17 cellular contexts compared by ENCODE assay signal in the genomic region with DNA sequence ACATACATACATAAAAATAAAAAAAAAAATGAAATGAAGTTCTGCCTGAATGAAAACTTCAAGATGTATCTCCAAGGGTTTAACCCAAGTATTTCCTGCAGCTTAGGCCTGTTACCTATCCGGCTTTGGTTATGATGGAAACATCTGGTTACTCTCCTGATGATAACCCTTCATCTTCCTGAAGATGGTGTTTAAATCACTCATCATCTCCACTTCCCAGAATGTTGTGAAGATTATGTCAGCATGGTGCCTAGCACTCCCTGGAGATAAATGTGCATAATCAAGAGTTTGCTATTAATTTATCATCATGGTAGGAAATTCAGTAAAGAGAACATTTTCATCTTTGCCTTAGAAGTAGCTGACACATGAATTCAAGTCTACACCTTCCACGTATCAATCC. TPM values are rescaled to one million over a fixed set of nuclear protein-coding genes. Genes with fewer than 3 reads are reported as not detected.
DNase-seq lines count a peak whose midpoint lies in the region; ATAC-seq and TF ChIP-seq lines count a peak whose summit lies in the region.
"Had no signal": no experiment of that assay in that cellular context is flagged by ENCODE, and none has a peak within 500 bp of the region (broad histone marks: within the 10 kb centered on the region; RNA-seq: fewer than 3 reads in every experiment).

No MANE protein-coding gene starts in this region.

- H3K27ac ChIP-seq in RWPE2 (ENCODE audit: poor library complexity, severe bottlenecking) (peak overlapping the region; percentile 55), ovary (no peak overlapping the region)
- H3K27ac ChIP-seq: 22Rv1, C4-2B had no signal

- H3K9me3 ChIP-seq in RWPE2 (ENCODE audit: severe bottlenecking): peaks cover 2% of the 10 kb centered on the region
- no peaks in the 10 kb centered on the region for H3K9me3 ChIP-seq in ovary

- no peaks in the 10 kb centered on the region for H3K27me3 Mint-ChIP-seq in stimulated activated memory B cell treated with anti-CD40 and anti-IgM and Interleukin-4, amounts not matched to agents 10 μg/mL and 1 μg/mL and 100 μg/mL, for 72 hours

- H3K4me3 Mint-ChIP-seq in stimulated activated memory B cell treated with anti-CD40 and anti-IgM and Interleukin-4, amounts not matched to agents 10 μg/mL and 1 μg/mL and 100 μg/mL, for 72 hours: no peak overlapping the region

- H3K36me3 ChIP-seq in RWPE2 (ENCODE audit: low read depth): no peaks in the 10 kb centered on the region
- H3K36me3 ChIP-seq in ovary: no peaks in the 10 kb centered on the region

- peak; percentile 9 for DNase-seq in NCI-H2227 (lab: John Stamatoyannopoulos, UW; ENCODE audit: unreplicated experiment)
- DNase-seq in NCI-H2227 treated with DMSO at 0.1 percent for 48 hours (lab: John Stamatoyannopoulos, UW): no peak
- DNase-seq in RWPE2 (ENCODE audit: low spot score): no peak
- peak; percentile 13 for DNase-seq in fibroblast of villous mesenchyme (ENCODE audit: low read depth)
- no peak for DNase-seq in SIG-M5 treated with dmso at 0.1 percent for 504 hours (lab: John Stamatoyannopoulos, UW; ENCODE audit: unreplicated experiment)
- no peak for DNase-seq in ovary
- DNase-seq: EL, GF-D8, NCI-H1105, NCI-H146, NCI-H2029, NCI-H82 had no signal

- no peak for TF ChIP-seq EP300 in ovary (IDR thresholded peaks at IDR 0.05)

- WGBS in ovary, 3 donors: 83 to 93% (median 85%) methylated on average over 2 of the region's 2 CpGs

- intact Hi-C loops in ovary (cut with DNase I): no loop called here

- H3K4me1 Mint-ChIP-seq in stimulated activated memory B cell treated with anti-CD40 and anti-IgM and Interleukin-4, amounts not matched to agents 10 μg/mL and 1 μg/mL and 100 μg/mL, for 72 hours: peaks cover 13% of the 10 kb centered on the region

- peaks cover 11% of the 10 kb centered on the region for H3K36me3 Mint-ChIP-seq in stimulated activated memory B cell treated with anti-CD40 and anti-IgM and Interleukin-4, amounts not matched to agents 10 μg/mL and 1 μg/mL and 100 μg/mL, for 72 hours

- no peak overlapping the region for H3K4me3 ChIP-seq in RWPE2 (ENCODE audit: severe bottlenecking)
- no peak overlapping the region for H3K4me3 ChIP-seq in fibroblast of villous mesenchyme (ENCODE audit: low read depth, low read length)
- H3K4me3 ChIP-seq in ovary: no peak overlapping the region

- peaks cover 23% of the 10 kb centered on the region for H3K4me1 ChIP-seq in RWPE2 (ENCODE audit: insufficient read depth, poor library complexity, severe bottlenecking)
- peaks cover 8% of the 10 kb centered on the region for H3K4me1 ChIP-seq in ovary (ENCODE audit: insufficient read depth)

- TF ChIP-seq CTCF in RWPE2 (IDR thresholded peaks at IDR 0.05; ENCODE audit: poor library complexity, severe bottlenecking): no peak
- TF ChIP-seq CTCF in fibroblast of villous mesenchyme (IDR thresholded peaks at IDR 0.05; ENCODE audit: insufficient read depth, low read depth, low read length): no peak
- TF ChIP-seq CTCF in ovary (IDR thresholded peaks at IDR 0.05): no peak

- ATAC-seq in RWPE2 (ENCODE audit: low read depth) (no peak), GM18861 (IDR thresholded peaks at IDR 0.05; ENCODE audit: unreplicated experiment) (no peak)
- no peak for ATAC-seq in stimulated activated memory B cell treated with anti-CD40 and anti-IgM and Interleukin-4, amounts not matched to agents 10 μg/mL and 1 μg/mL and 100 μg/mL, for 72 hours
- ATAC-seq: Right ventricle myocardium inferior had no signal

- H3K27me3 ChIP-seq in RWPE2 (ENCODE audit: insufficient read depth, poor library complexity, severe bottlenecking): no peaks in the 10 kb centered on the region
- H3K27me3 ChIP-seq in ovary: no peaks in the 10 kb centered on the region

- no peak for TF ChIP-seq POLR2A in ovary (IDR thresholded peaks at IDR 0.05)

- no peaks in the 10 kb centered on the region for H3K9me3 Mint-ChIP-seq in stimulated activated memory B cell treated with anti-CD40 and anti-IgM and Interleukin-4, amounts not matched to agents 10 μg/mL and 1 μg/mL and 100 μg/mL, for 72 hours

- no peak overlapping the region for H3K27ac Mint-ChIP-seq in stimulated activated memory B cell treated with anti-CD40 and anti-IgM and Interleukin-4, amounts not matched to agents 10 μg/mL and 1 μg/mL and 100 μg/mL, for 72 hours

RNA-seq across cellular contexts. Expression of a gene that starts 52.9 kb away (rescaled TPM):
- total RNA-seq in fibroblast of villous mesenchyme: 9.3 and 12.1 TPM in 2 replicates
- total RNA-seq in ovary: 10 to 100 TPM; 17.1 to 24.7 (median 21.8) TPM
- polyA plus RNA-seq in ovary: 10 to 100 TPM; 10.9 to 24.4 TPM

Comparison
In these comparisons a context has a peak if more than half of its experiments do, and no peak if none do; other contexts are left out.
1. DNase-seq: peak in NCI-H2227 (single experiment) and fibroblast of villous mesenchyme (single experiment); none in NCI-H2227 treated with DMSO at 0.1 percent for 48 hours (single experiment), RWPE2 (single experiment), SIG-M5 treated with dmso at 0.1 percent for 504 hours (single experiment) and ovary (0 of 5).